Comparison of ENCODE assay signal across 1 cellular context in genomic region chrX:112865464-112866025, GRCh38.
TF ChIP-seq lines count a peak whose summit lies in the region.

No MANE protein-coding gene starts in this region.

TF ChIP-seq in HEK293, 187 proteins besides CTCF, POLR2A, EP300 and RAD21 (continued from another document):
- no peak for TF ChIP-seq PRDM2 (tag by site-specific recombination; IDR thresholded peaks at IDR 0.05; ENCODE audit: borderline replicate concordance)
- no peak for TF ChIP-seq YY2 (tag by site-specific recombination; IDR thresholded peaks at IDR 0.05)
- no peak for TF ChIP-seq ZBTB6 (tag by site-specific recombination; IDR thresholded peaks at IDR 0.05)
- TF ChIP-seq ZNF626 (tag by site-specific recombination; IDR thresholded peaks at IDR 0.05): no peak
- TF ChIP-seq TRIM28 (IDR thresholded peaks at IDR 0.05; ENCODE audit: borderline replicate concordance, low read length): no peak
